1 cellular context compared by ENCODE assay signal in the genomic region with DNA sequence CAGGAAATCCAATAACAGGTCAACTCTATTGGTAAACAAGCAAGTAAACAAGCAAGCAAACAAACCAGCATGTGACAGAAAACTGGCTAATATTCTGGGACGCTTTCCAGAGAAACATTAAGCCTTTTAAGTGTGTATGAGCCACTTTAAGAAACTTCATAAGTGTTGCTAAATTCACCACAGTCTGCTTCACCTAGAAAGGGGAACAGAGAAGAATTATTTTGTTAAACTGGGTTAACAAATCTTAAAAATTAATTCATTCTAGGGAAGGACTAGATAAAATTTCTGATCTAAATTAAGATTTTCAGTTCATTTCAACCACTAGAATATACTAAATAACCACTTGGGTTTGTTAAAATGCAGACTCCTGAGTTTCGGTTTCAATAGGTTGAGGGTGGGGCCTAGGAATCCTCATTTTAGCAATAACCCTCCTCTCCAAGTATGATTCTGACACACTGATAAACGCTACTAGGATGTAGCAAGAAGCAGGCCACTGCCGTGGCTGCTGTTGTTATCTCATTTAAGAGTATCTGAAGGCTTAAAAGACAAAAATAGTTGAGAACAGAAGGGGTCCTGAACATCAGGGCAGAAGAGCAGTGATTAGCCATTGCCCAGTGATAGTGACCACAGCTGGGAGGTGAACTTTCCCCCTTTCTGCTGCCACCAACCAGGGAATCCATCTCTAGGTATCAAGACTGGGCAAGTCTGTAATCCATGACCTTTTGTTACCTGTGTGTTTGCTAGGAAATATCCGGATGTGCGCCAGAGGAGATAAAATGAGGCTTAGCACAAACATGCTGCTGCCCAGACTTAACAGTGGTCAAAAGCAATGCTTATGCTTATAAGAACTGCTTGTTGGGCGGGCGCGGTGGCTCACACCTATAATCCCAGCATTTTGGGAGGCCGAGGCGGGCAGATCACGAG.
TF ChIP-seq lines count a peak whose summit lies in the region.

No MANE protein-coding gene starts in this region.

TF ChIP-seq in GM12878, 131 proteins besides CTCF, POLR2A, EP300 and RAD21:
- TF ChIP-seq ZNF217 (IDR thresholded peaks at IDR 0.05) (0 out of 2 replicates have a peak, but pooled peaks have one; percentile 22), RELA (IDR thresholded peaks at IDR 0.05; ENCODE audit: borderline replicate concordance, partially characterized antibody) (no peak), RUNX3 (IDR thresholded peaks at IDR 0.05; ENCODE audit: low read length) (peak; percentile 34; the same call in 1 of the 2 replicates), SPI1 (IDR thresholded peaks at IDR 0.05; ENCODE audit: borderline replicate concordance, insufficient read depth, low read depth, low read length) (peak; percentile 32; the same call in 1 of the 2 replicates)
